Comparison of ENCODE assay signal across 1 cellular context in the genomic region with DNA sequence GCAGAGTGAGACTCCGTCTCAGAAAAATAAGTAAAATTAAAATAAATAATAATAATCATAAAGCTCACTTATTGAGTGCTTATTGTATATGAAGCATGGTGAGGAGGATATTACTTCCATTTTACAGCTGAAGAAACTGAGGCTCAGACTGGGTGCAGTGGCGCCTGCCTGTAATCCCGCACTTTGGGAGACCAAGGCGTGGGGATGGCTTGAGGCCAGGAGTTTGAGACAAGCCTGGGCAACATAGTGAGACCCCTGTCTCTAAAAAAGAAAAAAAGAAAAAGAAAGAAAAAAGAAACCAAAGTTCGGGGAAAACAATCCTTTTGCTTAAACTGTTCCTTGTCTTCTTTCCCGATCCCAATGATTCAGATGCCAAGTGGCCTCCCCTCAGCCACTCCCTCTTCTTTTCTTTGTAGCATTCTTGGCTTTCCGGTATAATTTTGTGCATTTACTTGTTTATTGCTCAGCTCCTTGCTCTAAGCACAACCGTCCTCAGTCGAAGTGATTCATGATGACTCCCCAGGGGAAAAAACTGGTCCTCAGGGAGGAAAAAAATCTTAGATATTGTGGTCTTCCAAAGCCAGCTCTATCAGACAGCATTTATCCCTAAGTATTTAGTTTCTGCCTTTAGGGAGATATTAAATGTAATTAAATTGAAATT.
TF ChIP-seq lines count a peak whose summit lies in the region.

No MANE protein-coding gene starts in this region.

TF ChIP-seq in K562, 482 proteins besides CTCF, POLR2A, EP300 and RAD21:
- TF ChIP-seq RBM17 (IDR thresholded peaks at IDR 0.05; ENCODE audit: borderline replicate concordance, low read depth, low read length): no peak
- TF ChIP-seq ZFP30 (CRISPR knock-in tag; IDR thresholded peaks at IDR 0.05; ENCODE audit: borderline replicate concordance): no peak
- TF ChIP-seq, protein P1, sequence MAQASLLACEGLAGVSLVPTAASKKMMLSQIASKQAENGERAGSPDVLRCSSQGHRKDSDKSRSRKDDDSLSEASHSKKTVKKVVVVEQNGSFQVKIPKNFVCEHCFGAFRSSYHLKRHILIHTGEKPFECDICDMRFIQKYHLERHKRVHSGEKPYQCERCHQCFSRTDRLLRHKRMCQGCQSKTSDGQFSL (CRISPR knock-in tag; IDR thresholded peaks at IDR 0.05): no peak
- TF ChIP-seq, protein P1 (tag; IDR thresholded peaks at IDR 0.05): no peak
- no peak for TF ChIP-seq SMARCB1 (IDR thresholded peaks at IDR 0.05; ENCODE audit: insufficient read length, low read depth)
- 0 out of 2 replicates have a peak, but pooled peaks have one; percentile 6 for TF ChIP-seq BCOR (IDR thresholded peaks at IDR 0.05)
- TF ChIP-seq SAFB (IDR thresholded peaks at IDR 0.05; ENCODE audit: borderline replicate concordance, low read depth, low read length): no peak
- no peak for TF ChIP-seq HEY1 (CRISPR knock-in tag; IDR thresholded peaks at IDR 0.05; ENCODE audit: borderline replicate concordance)
- no peak for TF ChIP-seq ZBED1 (IDR thresholded peaks at IDR 0.05)
- no peak for TF ChIP-seq MAFK (IDR thresholded peaks at IDR 0.05; ENCODE audit: low read length)
- TF ChIP-seq ZNF311 (CRISPR knock-in tag; IDR thresholded peaks at IDR 0.05): no peak
- TF ChIP-seq ZNF121 (CRISPR knock-in tag; conservative IDR thresholded peaks at IDR 0.05): peak; percentile 90
- no peak for TF ChIP-seq ZBTB17 (CRISPR knock-in tag; IDR thresholded peaks at IDR 0.05)
- TF ChIP-seq POLR2B (IDR thresholded peaks at IDR 0.05; ENCODE audit: low read depth, partially characterized antibody): no peak
- TF ChIP-seq HNRNPL (IDR thresholded peaks at IDR 0.05; ENCODE audit: low read depth, low read length): no peak
- TF ChIP-seq NONO (IDR thresholded peaks at IDR 0.05; ENCODE audit: low read depth in 2 of 2, low read length in 1 of 2): no peak
- no peak for TF ChIP-seq SIX5 (IDR thresholded peaks at IDR 0.05; ENCODE audit: borderline replicate concordance in 1 of 2, insufficient read depth in 1 of 2, low read depth in 1 of 2, low read length in 2 of 2)
- TF ChIP-seq ZKSCAN3 (CRISPR knock-in tag; IDR thresholded peaks at IDR 0.05): no peak
